In the genomic region with DNA sequence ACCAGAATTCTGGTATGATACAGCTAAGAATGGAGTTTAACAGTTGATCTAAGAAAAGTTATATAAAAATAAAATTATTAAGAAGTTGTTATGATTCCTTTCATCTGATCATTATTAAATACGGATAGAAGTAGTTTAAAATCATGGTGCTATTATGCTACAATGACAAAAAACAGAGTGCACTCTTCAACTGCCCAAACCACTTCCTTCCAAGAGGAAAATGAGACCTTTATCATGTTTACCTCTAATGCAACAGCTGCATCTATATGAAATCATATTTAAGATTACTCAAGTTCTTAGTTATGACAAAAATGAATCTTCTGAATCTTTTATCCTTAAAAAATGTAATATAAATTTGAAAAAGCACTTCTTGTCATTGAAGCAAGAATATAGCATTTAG, we compare ENCODE assay signal across 26 cellular contexts.
"Had no signal": no experiment of that assay in that cellular context is flagged by ENCODE, and none has a peak within 500 bp of the region (broad histone marks: within the 10 kb centered on the region; RNA-seq: fewer than 3 reads in every experiment).

No MANE protein-coding gene starts in this region.

- H3K9ac ChIP-seq: neural progenitor cell had no signal

- H3K4me1 ChIP-seq: left ventricle myocardium inferior, neural progenitor cell, spleen, tibial nerve, uterus had no signal

- H3K9me3 ChIP-seq: left ventricle myocardium inferior, neutrophil, ovary, tibial nerve, uterus had no signal

- H3K27me3 ChIP-seq: neural progenitor cell, neutrophil, ovary, spleen, tibial nerve, uterus had no signal

- FAIRE-seq: small intestine had no signal

- DNase-seq: hypothalamus; immature natural killer cell; islet precursor cell; left ventricle myocardium inferior; mesendoderm; naive B cell; natural killer cell; nephron progenitor cell; occipital lobe; ovary; right cardiac atrium; small intestine; spleen; stimulated activated CD4-positive, alpha-beta T cell treated with anti-CD3 and anti-CD28 coated beads, Interleukin-2, amount 100 ng/mL, for 48 hours; stimulated activated CD4-positive, alpha-beta T cell treated with anti-CD3 and anti-CD28 coated beads, Interleukin-4, amount 100 ng/mL, for 4 hours; stimulated activated CD8-positive, alpha-beta memory T cell treated with anti-CD3 and anti-CD28 coated beads, Interleukin-4, amount 100 ng/mL, for 48 hours; stimulated activated naive CD4-positive, alpha-beta T cell treated with Interleukin-2 at 50 U/mL for 16 hours; stimulated activated naive CD8-positive, alpha-beta T cell treated with anti-CD3 and anti-CD28 coated beads, Interleukin-15, amount 100 ng/mL, for 72 hours; substantia nigra; uterus had no signal

- H3K4me3 ChIP-seq: left ventricle myocardium inferior, lung, neural progenitor cell, ovary, spleen, tibial nerve, uterus had no signal

- H3K27ac ChIP-seq: left ventricle myocardium inferior, neural progenitor cell, neutrophil, ovary, spleen, tibial nerve, uterus had no signal

- H3K36me3 ChIP-seq: neutrophil, ovary, uterus had no signal

- H3K4me2 ChIP-seq: neural progenitor cell had no signal

- H2AFZ ChIP-seq: neural progenitor cell had no signal

- ATAC-seq: natural killer cell; right cardiac atrium; sciatic nerve; stimulated activated memory B cell treated with anti-CD40 and anti-IgM and Interleukin-4, amounts not matched to agents 10 μg/mL and 1 μg/mL and 100 μg/mL, for 72 hours; stimulated activated naive CD8-positive, alpha-beta T cell treated with anti-CD3 and anti-CD28 coated beads, Interleukin-15, amount 100 ng/mL, for 72 hours had no signal
